In the genomic region with DNA sequence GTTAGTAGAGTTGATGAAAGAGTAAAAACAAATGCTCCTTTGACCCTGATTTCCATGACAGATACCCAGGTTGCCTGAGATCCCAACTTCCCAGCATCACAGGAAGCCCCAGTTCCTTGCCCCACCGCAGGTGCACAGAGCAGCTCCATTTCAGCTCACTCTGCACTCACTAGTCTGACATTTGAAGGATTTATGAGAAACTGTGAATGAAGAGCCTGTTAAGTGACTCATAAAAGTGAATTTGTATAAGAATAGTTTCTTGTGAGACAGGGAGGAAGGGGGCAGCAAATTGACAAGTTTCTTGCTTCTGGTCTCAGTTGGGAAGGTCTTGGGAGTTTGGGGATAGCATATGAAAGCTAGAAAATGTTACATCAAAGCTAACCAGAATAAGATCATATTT, we compare ENCODE assay signal across 27 cellular contexts.
"Had no signal": no experiment of that assay in that cellular context is flagged by ENCODE, and none has a peak within 500 bp of the region (broad histone marks: within the 10 kb centered on the region; RNA-seq: fewer than 3 reads in every experiment).

No MANE protein-coding gene starts in this region.

- H3K9me3 ChIP-seq: colonic mucosa, esophagus squamous epithelium, prostate gland, thyroid gland, vagina had no signal

- DNase-seq: colonic mucosa; effector CD8-positive, alpha-beta T cell; esophagus squamous epithelium; foreskin melanocyte; head of caudate nucleus; mesenchymal stem cell; mucosa of descending colon; naive B cell; stimulated activated CD4-positive, alpha-beta T cell treated with anti-CD3 and anti-CD28 coated beads, Interleukin-12 subunit alpha, Interleukin-12 subunit beta, amount 100 ng/mL, for 4 hours; stimulated activated CD4-positive, alpha-beta T cell treated with anti-CD3 and anti-CD28 coated beads, Interleukin-1b, Interleukin-23, amount 100 ng/mL, for 48 hours; stimulated activated CD4-positive, alpha-beta T cell treated with anti-CD3 and anti-CD28 coated beads, Interleukin-4, amount 100 ng/mL, for 1 hour; stimulated activated CD8-positive, alpha-beta memory T cell treated with anti-CD3 and anti-CD28 coated beads, Interleukin-4, amount 100 ng/mL, for 48 hours; stimulated activated naive CD4-positive, alpha-beta T cell treated with Interleukin-2 at 50 U/mL for 16 hours; stomach; thyroid gland; trophoblast cell had no signal

- H3K9ac ChIP-seq: neural progenitor cell had no signal

- ATAC-seq: left lobe of liver; mucosa of descending colon; natural killer cell treated with Interleukin-12 subunit alpha and Interleukin-12 subunit beta and Interleukin-15 and Interleukin-18, amount 100 ng/mL, for 72 hours; sciatic nerve had no signal

- H2AFZ ChIP-seq: neural progenitor cell had no signal

- H3K4me2 ChIP-seq: neural progenitor cell, smooth muscle cell had no signal

- H3K36me3 Mint-ChIP-seq: mesothelial cell of epicardium, naive B cell, neural progenitor cell had no signal

- H3K4me1 Mint-ChIP-seq: naive B cell had no signal

- H3K4me3 ChIP-seq: colonic mucosa, esophagus squamous epithelium, lung, mucosa of descending colon, neural progenitor cell, prostate gland, right atrium auricular region, smooth muscle cell, stomach, thyroid gland, vagina had no signal

- H3K27me3 Mint-ChIP-seq: dendritic cell treated with granulocyte-macrophage colony-stimulating factor and Interleukin-4, amounts not matched to agents 40 ng/mL and 50 ng/mL, for 4 days; naive B cell had no signal

- H3K27ac Mint-ChIP-seq: dendritic cell treated with granulocyte-macrophage colony-stimulating factor and Interleukin-4, amounts not matched to agents 40 ng/mL and 50 ng/mL, for 4 days; mesothelial cell of epicardium; naive B cell; natural killer cell treated with Interleukin-12 subunit alpha and Interleukin-12 subunit beta and Interleukin-15 and Interleukin-18, amount 100 ng/mL, for 72 hours; neural progenitor cell had no signal

- H3K4me1 ChIP-seq: colonic mucosa, esophagus squamous epithelium, prostate gland, right atrium auricular region, stomach, thyroid gland, vagina had no signal

- H3K27me3 ChIP-seq: colonic mucosa, esophagus squamous epithelium, neural progenitor cell, right atrium auricular region, stomach, thyroid gland, vagina had no signal

- H3K4me3 Mint-ChIP-seq: dendritic cell treated with granulocyte-macrophage colony-stimulating factor and Interleukin-4, amounts not matched to agents 40 ng/mL and 50 ng/mL, for 4 days; mesothelial cell of epicardium; naive B cell; natural killer cell treated with Interleukin-12 subunit alpha and Interleukin-12 subunit beta and Interleukin-15 and Interleukin-18, amount 100 ng/mL, for 72 hours; neural progenitor cell had no signal

- H3K27ac ChIP-seq: colonic mucosa, esophagus squamous epithelium, neural progenitor cell, prostate gland, right atrium auricular region, stomach, thyroid gland, vagina had no signal

- H3K36me3 ChIP-seq: colonic mucosa, esophagus squamous epithelium, neural progenitor cell, prostate gland, right atrium auricular region, stomach, thyroid gland, vagina had no signal
